ENCODE assay signal across 8 cellular contexts in genomic region chr19:17777840-17778620, GRCh38. TPM values are rescaled to one million over a fixed set of nuclear protein-coding genes. Genes with fewer than 3 reads are reported as not detected.
DNase-seq lines count a peak whose midpoint lies in the region; ATAC-seq, FAIRE-seq and TF ChIP-seq lines count a peak whose summit lies in the region.

No MANE protein-coding gene starts in this region.

- CTCF ChIA-PET in K562 (lab: Yijun Ruan, JAX; ENCODE audit: low intra/inter-chr PET ratio), result interaction anchor here (0.6 kb wide), 1 partner anchor 302 kb away, joined by 3 read pairs; no protein-coding TSS in a partner anchor

- in situ Hi-C loops in K562 (cut with MboI), result no loop called here

- POLR2A ChIA-PET in K562 (lab: Yijun Ruan, JAX), result interaction anchor here (0.6 to 1.2 kb wide), 3 partner anchors 9 to 30 kb away, joined by 3 read pairs; no protein-coding TSS in a partner anchor

- peak overlapping the region; percentile 78 for H3K4me2 ChIP-seq in K562 (ENCODE audit: insufficient read depth, low read length)

- 32% methylated on average over 13 of the region's 25 CpGs for WGBS in K562 (ENCODE audit: insufficient coverage, low coverage, missing lambda C conversion rate)
- 41% methylated on average over 25 of the region's 25 CpGs for WGBS in prostate gland

- peak; percentile 99 for FAIRE-seq in K562 (lab: Jason Lieb, UNC)
- no peak for FAIRE-seq in GM19239 (lab: Jason Lieb, UNC)

- TF ChIP-seq CTCF in Peyer's patch (IDR thresholded peaks at IDR 0.05) (no peak), K562 (IDR thresholded peaks at IDR 0.05 in 2 of 3, conservative IDR thresholded peaks at IDR 0.05 in 1 of 3; ENCODE audit: insufficient read depth in 2 of 3, low read depth in 1 of 3, low read length in 3 of 3) (no peak), prostate gland (IDR thresholded peaks at IDR 0.05) (no peak), vagina (IDR thresholded peaks at IDR 0.05) (no peak)

- peak overlapping the region in 1 of 2 experiments; percentile 86; a peak in 2 of 4 replicates for H3K9ac ChIP-seq in K562 (ENCODE audit: insufficient read depth in 1 of 2, low read depth in 2 of 2, low read length in 2 of 2)

- H2AFZ ChIP-seq in K562 (ENCODE audit: low read depth, low read length), result peak overlapping the region; percentile 76; the same call in 1 of the 2 replicates

- H3K79me2 ChIP-seq in K562 (ENCODE audit: control insufficient read depth, insufficient read depth, low read length), result no peaks in the 10 kb centered on the region

- H3K4me1 ChIP-seq in Peyer's patch (peaks cover 0 to 10% (median 3%) of the 10 kb centered on the region in 4 donors), K562 (replicated peaks in 1 of 2; ENCODE audit: control insufficient read depth in 2 of 2, insufficient read depth in 2 of 2, low read length in 2 of 2) (peaks cover 12 to 45% of the 10 kb centered on the region in 2 experiments), prostate gland (replicated peaks) (no peaks in the 10 kb centered on the region), vagina (peaks cover 12% of the 10 kb centered on the region)

- TF ChIP-seq POLR2A in Peyer's patch (IDR thresholded peaks at IDR 0.05), result no peak
- TF ChIP-seq POLR2A in K562 (conservative IDR thresholded peaks at IDR 0.05), result 0 out of 2 replicates have a peak, but pooled peaks have one; percentile 19
- TF ChIP-seq POLR2A in prostate gland (IDR thresholded peaks at IDR 0.05), result no peak
- no peak for TF ChIP-seq POLR2A in vagina (IDR thresholded peaks at IDR 0.05)

- H3K4me3 ChIP-seq in H7 (ENCODE audit: insufficient read depth, low read depth, low read length) (peak overlapping the region; percentile 72), Peyer's patch (peak overlapping the region in 2 of 4 donors; percentile 4 to 28), K562 (no peak overlapping the region; the same call in 1 of the 2 replicates), prostate gland (no peak overlapping the region), vagina (no peak overlapping the region)

- H3K27ac ChIP-seq in Peyer's patch (no peak overlapping the region), K562 (ENCODE audit: extremely low read depth, low read depth, low read length) (peak overlapping the region; percentile 35; the same call in 1 of the 3 replicates), prostate gland (no peak overlapping the region), vagina (no peak overlapping the region)

- H3K9me3 ChIP-seq in Peyer's patch (no peaks in the 10 kb centered on the region), K562 (replicated peaks; ENCODE audit: control insufficient read depth, insufficient read depth, low read depth, low read length) (no peaks in the 10 kb centered on the region), prostate gland (no peaks in the 10 kb centered on the region), vagina (no peaks in the 10 kb centered on the region)

- H3K36me3 ChIP-seq in H7 (replicated peaks; ENCODE audit: control insufficient read depth, insufficient read depth, low read length) (peaks cover 2% of the 10 kb centered on the region), Peyer's patch (no peaks in the 10 kb centered on the region), K562 (ENCODE audit: control insufficient read depth, insufficient read depth, low read length) (peaks cover 56% of the 10 kb centered on the region; the same call in 2 of the 3 replicates), prostate gland (no peaks in the 10 kb centered on the region), vagina (no peaks in the 10 kb centered on the region)

- H3K27me3 ChIP-seq in H7 (ENCODE audit: control insufficient read depth, insufficient read depth, low read length) (no peaks in the 10 kb centered on the region; the same call in 1 of the 2 replicates), Peyer's patch (no peaks in the 10 kb centered on the region), K562 (ENCODE audit: control insufficient read depth in 2 of 2, insufficient read depth in 2 of 2, low read length in 2 of 2) (no peaks in the 10 kb centered on the region), prostate gland (replicated peaks; ENCODE audit: insufficient read depth) (peaks cover 2% of the 10 kb centered on the region), vagina (no peaks in the 10 kb centered on the region)

- intact Hi-C loops in K562 (cut with micrococcal nuclease), result loop anchor here (1.0 kb wide), 1 partner anchor 64 kb away; no protein-coding TSS in a partner anchor
- intact Hi-C loops in prostate gland (cut with DNase I), result loop anchor here (10.0 kb wide), 1 partner anchor 173 kb away; no protein-coding TSS in a partner anchor
- intact Hi-C loops in vagina (cut with DNase I), result no loop called here

- H3K9me1 ChIP-seq in K562 (ENCODE audit: control insufficient read depth, insufficient read depth, low read length), result no peaks in the 10 kb centered on the region

- no peak for TF ChIP-seq EP300 in K562 (IDR thresholded peaks at IDR 0.05; ENCODE audit: low read length)

- DNase-seq in H7, result peak; percentile 97
- peak; percentile 62 to 80 (median 79) for DNase-seq in Peyer's patch
- DNase-seq in K562 (ENCODE audit: extremely low read depth in 1 of 4, low spot score in 3 of 4), result peak; percentile 93 to 96 (median 94)
- peak; percentile 73 for DNase-seq in kidney tubule cell (ENCODE audit: low spot score)
- peak; percentile 39 to 54 for DNase-seq in stimulated activated CD8-positive, alpha-beta memory T cell treated with anti-CD3 and anti-CD28 coated beads, Interleukin-7, amount 100 ng/mL, for 48 hours (ENCODE audit: extremely low read depth in 1 of 2, low read depth in 1 of 2)
- DNase-seq in prostate gland (ENCODE audit: low spot score), result no peak
- DNase-seq in GM19239 (ENCODE audit: insufficient read length, low spot score), result no peak
- DNase-seq in vagina (ENCODE audit: extremely low spot score in 2 of 2), result no peak

- no peak for TF ChIP-seq RAD21 in K562 (CRISPR knock-in tag; conservative IDR thresholded peaks at IDR 0.05 in 1 of 2, IDR thresholded peaks at IDR 0.05 in 1 of 2)

- peaks cover 4% of the 10 kb centered on the region; the same call in 1 of the 2 replicates for H4K20me1 ChIP-seq in K562 (replicated peaks; ENCODE audit: control insufficient read depth, insufficient read depth, low read length)

- ATAC-seq in K562, result peak; percentile 97

- BruUV-seq in K562 (replicated peaks; lab: Mats Ljungman, UMichigan), result no TSS peak

RNA-seq across cellular contexts. Expression of gene B3GNT3, which starts 16.9 kb away (rescaled TPM):
- total RNA-seq in H7 (2014; rRNA removed; shearing (Covaris generic)), result 0.73 and 1.7 TPM in 2 replicates
- total RNA-seq in Peyer's patch (100 to 1,000 TPM in 3 of 4 donors, 10 to 100 TPM in 1; 13.2 to 154 (median 127) TPM), K562 (2014; rRNA removed) (not detected in 2 replicates), K562 (2014; rRNA removed; fragmentation: Illumina TruSeq; extraction: Trizol) (not detected in 2 replicates), K562 (2015; rRNA removed; fragmentation: Illumina TruSeq; extraction: Trizol) (0.07 TPM in 1 of 2 replicates, not detected in the other), K562 (2021) (0.11 TPM in 1 of 2 replicates, not detected in the other), prostate gland (10 to 100 TPM in 1 of 2 donors, 1 to 10 TPM in 1; 5.2 to 11.9 TPM), vagina (1.5 TPM)
- total RNA-seq in K562 (2011; cell fraction: chromatin; rRNA removed; ENCODE audit: low replicate concordance), result 0.30 TPM in 1 of 2 replicates, not detected in the other
- 0.13 and 0.33 TPM in 2 replicates for total RNA-seq in K562 (2011; cell fraction: nucleolus; rRNA removed)
- total RNA-seq in K562 (2011; cell fraction: nucleoplasm; rRNA removed), result 0.29 TPM in 1 of 2 replicates, not detected in the other
- polyA plus RNA-seq in K562 (2011; rRNA removed) (0.03 and 0.06 TPM in 2 replicates), K562 (2014; fragmentation: Illumina TruSeq; extraction: Trizol) (0.08 TPM in 1 of 2 replicates, not detected in the other), K562 (2014; fragmentation: Nextera tagmentation; extraction: Ambion mirVana) (not detected), K562 (2014; rRNA removed) (not detected in 2 replicates)
- 0.04 and 0.18 TPM in 2 replicates for polyA plus RNA-seq in K562 (2011; cell fraction: cytosol; rRNA removed)
- polyA plus RNA-seq in K562 (2011; cell fraction: nucleus; rRNA removed), result 0.28 TPM in 1 of 2 replicates, not detected in the other
- 0.10 and 0.47 TPM in 2 replicates for polyA plus RNA-seq in K562 (2012)
- polyA minus RNA-seq in K562 (2011; rRNA and poly(A)+ RNA removed), result 0.09 TPM in 1 of 2 replicates, not detected in the other
- polyA minus RNA-seq in K562 (2011; cell fraction: cytosol; rRNA and poly(A)+ RNA removed), result not detected in 2 replicates
- polyA minus RNA-seq in K562 (2011; cell fraction: nucleus; rRNA and poly(A)+ RNA removed), result not detected in 2 replicates

RNA-seq across cellular contexts. Expression of gene FCHO1, which starts 26.8 kb away (rescaled TPM):
- total RNA-seq in H7 (2014; rRNA removed; shearing (Covaris generic)), result 21.6 and 21.7 TPM in 2 replicates
- total RNA-seq in Peyer's patch (10 to 100 TPM in 1 of 4 donors, 1 to 10 TPM in 3; 2.3 to 41.3 (median 5.3) TPM), K562 (2014; rRNA removed) (25.4 and 33.0 TPM in 2 replicates), K562 (2014; rRNA removed; fragmentation: Illumina TruSeq; extraction: Trizol) (9.2 and 14.3 TPM in 2 replicates), K562 (2015; rRNA removed; fragmentation: Illumina TruSeq; extraction: Trizol) (18.1 and 18.3 TPM in 2 replicates), K562 (2021) (51.9 and 58.9 TPM in 2 replicates), prostate gland (10 to 100 TPM in 1 of 2 donors, 1 to 10 TPM in 1; 1.3 to 10.7 TPM), vagina (12.3 TPM)
- 225 and 536 TPM in 2 replicates for total RNA-seq in K562 (2011; cell fraction: chromatin; rRNA removed; ENCODE audit: low replicate concordance)
- total RNA-seq in K562 (2011; cell fraction: nucleolus; rRNA removed), result 220 and 237 TPM in 2 replicates
- 234 and 250 TPM in 2 replicates for total RNA-seq in K562 (2011; cell fraction: nucleoplasm; rRNA removed)
- polyA plus RNA-seq in K562 (2011; rRNA removed) (9.3 and 19.3 TPM in 2 replicates), K562 (2014; fragmentation: Illumina TruSeq; extraction: Trizol) (24.2 and 32.6 TPM in 2 replicates), K562 (2014; fragmentation: Nextera tagmentation; extraction: Ambion mirVana) (under 1 TPM; 0.21 to 0.67 TPM), K562 (2014; rRNA removed) (26.6 and 28.7 TPM in 2 replicates)
- polyA plus RNA-seq in K562 (2011; cell fraction: cytosol; rRNA removed), result 9.1 and 14.7 TPM in 2 replicates
- polyA plus RNA-seq in K562 (2011; cell fraction: nucleus; rRNA removed), result 80.2 and 106 TPM in 2 replicates
- 31.6 and 56.4 TPM in 2 replicates for polyA plus RNA-seq in K562 (2012)
- 45.3 and 55.3 TPM in 2 replicates for polyA minus RNA-seq in K562 (2011; rRNA and poly(A)+ RNA removed)
- polyA minus RNA-seq in K562 (2011; cell fraction: cytosol; rRNA and poly(A)+ RNA removed), result 28.8 and 38.7 TPM in 2 replicates
- 95.9 and 141 TPM in 2 replicates for polyA minus RNA-seq in K562 (2011; cell fraction: nucleus; rRNA and poly(A)+ RNA removed)

RNA-seq across cellular contexts. Expression of gene INSL3, which starts 43.3 kb away (rescaled TPM):
- total RNA-seq in H7 (2014; rRNA removed; shearing (Covaris generic)), result 0.33 TPM in 1 of 2 replicates, not detected in the other
- total RNA-seq in Peyer's patch (not detected), K562 (2014; rRNA removed) (not detected in 2 replicates), K562 (2014; rRNA removed; fragmentation: Illumina TruSeq; extraction: Trizol) (not detected in 2 replicates), K562 (2015; rRNA removed; fragmentation: Illumina TruSeq; extraction: Trizol) (not detected in 2 replicates), K562 (2021) (not detected in 2 replicates), prostate gland (100 to 1,000 TPM in 1 of 2 donors, not detected in 1; 117 TPM), vagina (not detected)
- not detected in 2 replicates for total RNA-seq in K562 (2011; cell fraction: chromatin; rRNA removed; ENCODE audit: low replicate concordance)
- total RNA-seq in K562 (2011; cell fraction: nucleolus; rRNA removed), result not detected in 2 replicates
- not detected in 2 replicates for total RNA-seq in K562 (2011; cell fraction: nucleoplasm; rRNA removed)
- polyA plus RNA-seq in K562 (2011; rRNA removed) (not detected in 2 replicates), K562 (2014; fragmentation: Illumina TruSeq; extraction: Trizol) (not detected in 2 replicates), K562 (2014; fragmentation: Nextera tagmentation; extraction: Ambion mirVana) (not detected), K562 (2014; rRNA removed) (not detected in 2 replicates)
- not detected in 2 replicates for polyA plus RNA-seq in K562 (2011; cell fraction: cytosol; rRNA removed)
- not detected in 2 replicates for polyA plus RNA-seq in K562 (2011; cell fraction: nucleus; rRNA removed)
- polyA plus RNA-seq in K562 (2012), result not detected in 2 replicates
- not detected in 2 replicates for polyA minus RNA-seq in K562 (2011; rRNA and poly(A)+ RNA removed)
- not detected in 2 replicates for polyA minus RNA-seq in K562 (2011; cell fraction: cytosol; rRNA and poly(A)+ RNA removed)
- not detected in 2 replicates for polyA minus RNA-seq in K562 (2011; cell fraction: nucleus; rRNA and poly(A)+ RNA removed)

RNA-seq across cellular contexts. Expression of gene MAP1S, which starts 58.8 kb away (rescaled TPM):
- 27.1 and 28.0 TPM in 2 replicates for total RNA-seq in H7 (2014; rRNA removed; shearing (Covaris generic))
- total RNA-seq in Peyer's patch (10 to 100 TPM; 23.9 to 71.8 (median 48.7) TPM), K562 (2014; rRNA removed) (23.0 and 36.9 TPM in 2 replicates), K562 (2014; rRNA removed; fragmentation: Illumina TruSeq; extraction: Trizol) (3.0 and 5.3 TPM in 2 replicates), K562 (2015; rRNA removed; fragmentation: Illumina TruSeq; extraction: Trizol) (9.5 and 11.0 TPM in 2 replicates), K562 (2021) (79.8 and 81.0 TPM in 2 replicates), prostate gland (10 to 100 TPM; 34.9 to 61.1 TPM), vagina (30.2 TPM)
- total RNA-seq in K562 (2011; cell fraction: chromatin; rRNA removed; ENCODE audit: low replicate concordance), result 19.7 and 56.1 TPM in 2 replicates
- total RNA-seq in K562 (2011; cell fraction: nucleolus; rRNA removed), result 33.4 and 40.5 TPM in 2 replicates
- 34.0 and 46.6 TPM in 2 replicates for total RNA-seq in K562 (2011; cell fraction: nucleoplasm; rRNA removed)
- polyA plus RNA-seq in K562 (2011; rRNA removed) (5.9 and 18.2 TPM in 2 replicates), K562 (2014; fragmentation: Illumina TruSeq; extraction: Trizol) (33.0 and 48.4 TPM in 2 replicates), K562 (2014; fragmentation: Nextera tagmentation; extraction: Ambion mirVana) (1 to 10 TPM; 2.0 to 3.0 TPM), K562 (2014; rRNA removed) (12.2 and 13.9 TPM in 2 replicates)
- 11.0 and 28.6 TPM in 2 replicates for polyA plus RNA-seq in K562 (2011; cell fraction: cytosol; rRNA removed)
- 17.9 and 37.4 TPM in 2 replicates for polyA plus RNA-seq in K562 (2011; cell fraction: nucleus; rRNA removed)
- 85.3 and 93.8 TPM in 2 replicates for polyA plus RNA-seq in K562 (2012)
- 12.8 and 15.3 TPM in 2 replicates for polyA minus RNA-seq in K562 (2011; rRNA and poly(A)+ RNA removed)
- 65.8 and 95.4 TPM in 2 replicates for polyA minus RNA-seq in K562 (2011; cell fraction: cytosol; rRNA and poly(A)+ RNA removed)
- 15.6 and 19.3 TPM in 2 replicates for polyA minus RNA-seq in K562 (2011; cell fraction: nucleus; rRNA and poly(A)+ RNA removed)

Comparison
In these comparisons a context has a peak if more than half of its experiments do, and no peak if none do; other contexts are left out.
1. DNase-seq: peak in H7 (single experiment), Peyer's patch (3 of 3), K562 (4 of 4), kidney tubule cell (single experiment) and stimulated activated CD8-positive, alpha-beta memory T cell treated with anti-CD3 and anti-CD28 coated beads, Interleukin-7, amount 100 ng/mL, for 48 hours (2 of 2); none in prostate gland (single experiment), GM19239 (single experiment) and vagina (0 of 2).